ENCODE assay signal across 26 cellular contexts in genomic region chr3:98800401-98800800, GRCh38. TPM values are rescaled to one million over a fixed set of nuclear protein-coding genes. Genes with fewer than 3 reads are reported as not detected.
DNase-seq lines count a peak whose midpoint lies in the region; ATAC-seq, FAIRE-seq and TF ChIP-seq lines count a peak whose summit lies in the region.
"Had no signal": no experiment of that assay in that cellular context is flagged by ENCODE, and none has a peak within 500 bp of the region (broad histone marks: within the 10 kb centered on the region; RNA-seq: fewer than 3 reads in every experiment).

No MANE protein-coding gene starts in this region.

- no peak overlapping the region for H3K4me3 ChIP-seq in PC-3 (ENCODE audit: low read length)
- H3K4me3 ChIP-seq in uterus = no peak overlapping the region
- H3K4me3 ChIP-seq: GM23248, K562 had no signal

- H3K27me3 Mint-ChIP-seq in nephron (ENCODE audit: low read depth) = no peaks in the 10 kb centered on the region
- H3K27me3 Mint-ChIP-seq: CD4-positive, CD25-positive, alpha-beta regulatory T cell had no signal

- H4K20me1 ChIP-seq in PC-3 (ENCODE audit: low read length) = peaks cover 25% of the 10 kb centered on the region; the same call in 1 of the 2 replicates

- no peaks in the 10 kb centered on the region for H3K79me2 ChIP-seq in PC-3 (ENCODE audit: low read length)

- peaks cover 75% of the 10 kb centered on the region for H3K36me3 Mint-ChIP-seq in nephron (ENCODE audit: low read depth)
- H3K36me3 Mint-ChIP-seq: CD4-positive, CD25-positive, alpha-beta regulatory T cell had no signal

- H3K9me2 ChIP-seq in PC-3 (replicated peaks; ENCODE audit: low read length) = no peaks in the 10 kb centered on the region

- CTCF ChIA-PET in PC-3 (lab: Charles Lee) = no interaction called here

- TF ChIP-seq CTCF in PC-3 (conservative IDR thresholded peaks at IDR 0.05; ENCODE audit: low read depth, low read length) (no peak), nephron (IDR thresholded peaks at IDR 0.05; ENCODE audit: unreplicated experiment in 3 of 3) (no peak), uterus (IDR thresholded peaks at IDR 0.05) (no peak)

- H3K9me3 ChIP-seq in PC-3 (ENCODE audit: low read length) (no peaks in the 10 kb centered on the region), uterus (no peaks in the 10 kb centered on the region)
- H3K9me3 ChIP-seq: Caco-2 had no signal

- no TSS peak for BruUV-seq in PC-3 (replicated peaks; lab: Mats Ljungman, UMichigan)

- H2AFZ ChIP-seq in PC-3 (ENCODE audit: low read length) = no peak overlapping the region
- H2AFZ ChIP-seq: GM23248 had no signal

- H3K27me3 ChIP-seq in PC-3 (ENCODE audit: low read length) (no peaks in the 10 kb centered on the region), uterus (no peaks in the 10 kb centered on the region)

- no peaks in the 10 kb centered on the region for H3K4me1 Mint-ChIP-seq in nephron
- H3K4me1 Mint-ChIP-seq: H9 had no signal

- no peak for TF ChIP-seq POLR2A in GM12892 (IDR thresholded peaks at IDR 0.05; ENCODE audit: low read depth, low read length)
- TF ChIP-seq POLR2A in uterus (IDR thresholded peaks at IDR 0.05) = no peak

- H3K36me3 ChIP-seq in PC-3 (ENCODE audit: low read depth, low read length) (peaks cover 63% of the 10 kb centered on the region), uterus (no peaks in the 10 kb centered on the region)

- H3K9ac ChIP-seq in PC-3 (ENCODE audit: low read length) = no peak overlapping the region
- H3K9ac ChIP-seq: GM23248 had no signal

- H3K27ac Mint-ChIP-seq in nephron = peak overlapping the region; percentile 19 to 80 (median 69)

- intact Hi-C loops in PC-3 (cut with micrococcal nuclease) (loop anchor here (5.0 kb wide), 1 partner anchor 758 kb away; no protein-coding TSS in a partner anchor), uterus (cut with DNase I; ENCODE audit: low total_unique reads) (no loop called here)

- FAIRE-seq in GM12892 (lab: Jason Lieb, UNC) = peak; percentile 21
- FAIRE-seq: GM12891, K562 had no signal

- peaks cover 7% of the 10 kb centered on the region for H3K9me3 Mint-ChIP-seq in nephron

- ATAC-seq in PC-3 (peak; percentile 37), esophagus mucosa (peak; percentile 60)
- ATAC-seq: K562 had no signal

- H3K4me3 Mint-ChIP-seq in nephron = no peak overlapping the region
- H3K4me3 Mint-ChIP-seq: CD4-positive, CD25-positive, alpha-beta regulatory T cell; H9 had no signal

- H3F3A ChIP-seq in PC-3 (ENCODE audit: low read length, unreplicated experiment) = peaks cover 16% of the 10 kb centered on the region

- H3K4me1 ChIP-seq in PC-3 (ENCODE audit: insufficient read depth, low read length) (no peaks in the 10 kb centered on the region), uterus (no peaks in the 10 kb centered on the region)

- no peak overlapping the region for H3K4me2 ChIP-seq in PC-3 (ENCODE audit: low read length)

- POLR2A ChIA-PET in PC-3 (lab: Charles Lee; ENCODE audit: unreplicated experiment) = no interaction called here

- DNase-seq in GM12892 (ENCODE audit: insufficient read length) = no peak
- no peak for DNase-seq in PC-3
- DNase-seq in ureter (ENCODE audit: low spot score) = no peak
- no peak for DNase-seq in uterus
- DNase-seq in NK-92 treated with Interleukin-12 subunit alpha and Interleukin-12 subunit beta, amount 100 ng/mL, for 24 hours (lab: John Stamatoyannopoulos, UW) = no peak
- DNase-seq: Caco-2; CD4-positive, CD25-positive, alpha-beta regulatory T cell; DMS153; GM23248; H9; MM.1S; NCI-H1092; NCI-H1436 treated with DMSO at 0.1 percent for 48 hours; NCI-H2029; NCI-H226; NCI-H510A treated with DMSO at 0.1 percent for 48 hours; NCI-H774; OCI-M1; RPMI8226; SHP77 had no signal

- H3K27ac ChIP-seq in PC-3 (ENCODE audit: low read length) (no peak overlapping the region), uterus (no peak overlapping the region)
- H3K27ac ChIP-seq: GM23248 had no signal

RNA-seq across cellular contexts. Expression of gene ST3GAL6, which starts 37.3 kb away (rescaled TPM):
- 39.3 TPM for polyA plus RNA-seq in GM12892 (2012; ENCODE audit: missing spikeins)
- total RNA-seq in PC-3 (2014; rRNA removed) (7.3 and 11.5 TPM in 2 replicates), esophagus mucosa (1.1 TPM), ureter (7.8 TPM), uterus (10 to 100 TPM in 2 of 4 donors, 1 to 10 TPM in 2; 1.8 to 14.9 (median 9.6) TPM)
- total RNA-seq: G401, GM23248, K562 had no signal
- polyA plus RNA-seq: BJ had no signal
